In the genomic region with DNA sequence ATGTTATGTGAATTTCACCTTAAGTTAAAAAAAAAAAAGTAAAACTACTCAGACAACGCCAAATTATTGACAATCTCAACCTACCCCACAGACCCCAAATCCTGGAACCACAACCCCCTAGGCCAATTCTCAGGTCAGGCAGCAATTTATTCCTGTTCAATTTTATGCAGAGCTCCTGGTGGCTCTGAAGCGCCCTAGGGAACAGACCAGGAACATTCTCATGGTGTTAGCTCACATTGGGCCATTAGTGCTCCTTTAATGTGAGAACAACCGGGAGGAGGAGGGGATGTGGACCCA, we compare ENCODE assay signal across 7 cellular contexts. TPM values are rescaled to one million over a fixed set of nuclear protein-coding genes. Genes with fewer than 3 reads are reported as not detected.
DNase-seq lines count a peak whose midpoint lies in the region; ATAC-seq and TF ChIP-seq lines count a peak whose summit lies in the region.

No MANE protein-coding gene starts in this region.

- peaks cover 23% of the 10 kb centered on the region for H3K27me3 Mint-ChIP-seq in activated CD4-positive, alpha-beta memory T cell treated with anti-CD3 and anti-CD28 coated beads for 36 hours

- H3K27me3 ChIP-seq in HAP-1 (ENCODE audit: low read depth) (no peaks in the 10 kb centered on the region), iPS DF 6.9 (ENCODE audit: control insufficient read depth, insufficient read depth, low read length) (no peaks in the 10 kb centered on the region), spleen (replicated peaks in 1 of 7) (peaks cover 0 to 11% (median 0%) of the 10 kb centered on the region in 7 donors)

- H3K27ac Mint-ChIP-seq in activated CD4-positive, alpha-beta memory T cell treated with anti-CD3 and anti-CD28 coated beads for 36 hours, result no peak overlapping the region

- H3K9me3 ChIP-seq in HAP-1 (no peaks in the 10 kb centered on the region), iPS DF 6.9 (ENCODE audit: control insufficient read depth, insufficient read depth, low read length) (no peaks in the 10 kb centered on the region), spleen (no peaks in the 10 kb centered on the region)

- in situ Hi-C loops in HAP-1 (cut with MboI; ENCODE audit: low sequenced_read_pairs), result no loop called here

- H3K4me1 ChIP-seq in HAP-1, result peaks cover 19% of the 10 kb centered on the region
- H3K4me1 ChIP-seq in iPS DF 6.9 (ENCODE audit: control insufficient read depth, insufficient read depth, low read length), result 0 out of 2 replicates have a peak, but pooled peaks cover 1% of the 10 kb centered on the region
- H3K4me1 ChIP-seq in spleen, result peaks cover 7 to 52% (median 35%) of the 10 kb centered on the region in 6 donors

- H3K27ac ChIP-seq in iPS DF 6.9 (ENCODE audit: low read length) (no peak overlapping the region), spleen (peak overlapping the region; percentile 61 to 87 (median 78))

- H3K36me3 Mint-ChIP-seq in activated CD4-positive, alpha-beta memory T cell treated with anti-CD3 and anti-CD28 coated beads for 36 hours, result no peaks in the 10 kb centered on the region

- H3K4me3 Mint-ChIP-seq in activated CD4-positive, alpha-beta memory T cell treated with anti-CD3 and anti-CD28 coated beads for 36 hours, result peak overlapping the region; percentile 67

- POLR2A ChIA-PET in activated CD4-positive, alpha-beta memory T cell treated with anti-CD3 and anti-CD28 coated beads for 36 hours (lab: Charles Lee), result interaction anchor here (0.7 to 1.4 kb wide), 2 partner anchors 13 to 109 kb away, joined by 5 to 8 read pairs; no protein-coding TSS in a partner anchor

- H3K36me3 ChIP-seq in HAP-1 (replicated peaks) (0 out of 2 replicates have a peak, but pooled peaks cover 1% of the 10 kb centered on the region), iPS DF 6.9 (ENCODE audit: control insufficient read depth, insufficient read depth, low read length) (no peaks in the 10 kb centered on the region; the same call in 1 of the 2 replicates), spleen (no peaks in the 10 kb centered on the region)

- no peak for ATAC-seq in HG02571 (IDR thresholded peaks at IDR 0.05; ENCODE audit: unreplicated experiment)
- ATAC-seq in GM21717 (IDR thresholded peaks at IDR 0.05; ENCODE audit: unreplicated experiment), result no peak

- intact Hi-C loops in activated CD4-positive, alpha-beta memory T cell treated with anti-CD3 and anti-CD28 coated beads for 36 hours (cut with micrococcal nuclease), result no loop called here
- intact Hi-C loops in spleen (cut with DNase I; ENCODE audit: low total_unique reads), result no loop called here

- no peak for TF ChIP-seq POLR2A in spleen (IDR thresholded peaks at IDR 0.05)

- CTCF ChIA-PET in activated CD4-positive, alpha-beta memory T cell treated with anti-CD3 and anti-CD28 coated beads for 36 hours (lab: Charles Lee), result interaction anchor here (1.3 kb wide), 1 partner anchor 243 kb away, joined by 3 read pairs; no protein-coding TSS in a partner anchor

- WGBS in iPS DF 6.9 (ENCODE audit: insufficient coverage, insufficient read length), result no CpG with 5 or more reads among the region's 3 CpGs
- WGBS in spleen, 5 donors, result 52 to 61% (median 53%) methylated on average over 3 of the region's 3 CpGs

- H3K4me3 ChIP-seq in HAP-1 (peak overlapping the region; percentile 54), iPS DF 6.9 (ENCODE audit: low read length) (peak overlapping the region; percentile 93), spleen (peak overlapping the region; percentile 58 to 91 (median 82))

- H3K9me3 Mint-ChIP-seq in activated CD4-positive, alpha-beta memory T cell treated with anti-CD3 and anti-CD28 coated beads for 36 hours, result no peaks in the 10 kb centered on the region

- H3K4me1 Mint-ChIP-seq in activated CD4-positive, alpha-beta memory T cell treated with anti-CD3 and anti-CD28 coated beads for 36 hours (ENCODE audit: low read depth), result peaks cover 12% of the 10 kb centered on the region

- no peak for DNase-seq in HAP-1 (ENCODE audit: low spot score in 2 of 2)
- no peak for DNase-seq in activated CD4-positive, alpha-beta memory T cell treated with anti-CD3 and anti-CD28 coated beads for 36 hours
- no peak for DNase-seq in iPS DF 6.9 (ENCODE audit: low read depth, low spot score)
- no peak for DNase-seq in spleen
- no peak for DNase-seq in kidney glomerular epithelial cell (lab: John Stamatoyannopoulos, UW)

- no peak for TF ChIP-seq CTCF in spleen (IDR thresholded peaks at IDR 0.05 in 8 of 11, conservative IDR thresholded peaks at IDR 0.05 in 3 of 11)

RNA-seq across cellular contexts. Expression of a gene that starts 0.4 kb away (rescaled TPM):
- 1 to 10 TPM; 4.5 to 5.3 TPM for total RNA-seq in activated CD4-positive, alpha-beta memory T cell treated with anti-CD3 and anti-CD28 coated beads for 36 hours
- 10 to 100 TPM; 24.5 to 57.0 (median 38.3) TPM for total RNA-seq in spleen
- polyA plus RNA-seq in spleen, result 10 to 100 TPM in 1 of 3 donors, 1 to 10 TPM in 2; 6.3 to 16.7 (median 8.9) TPM

Comparison
In these comparisons a context has a peak if more than half of its experiments do, and no peak if none do; other contexts are left out.
1. RNA of a gene that starts 0.4 kb away (total RNA-seq): 24.5 to 57.0 TPM in spleen; 4.5 to 5.3 TPM in activated CD4-positive, alpha-beta memory T cell treated with anti-CD3 and anti-CD28 coated beads for 36 hours; every median in the first group is over 4 times any median in the second.
2. Peak in every context shown above with its lines, with median percentiles within 50 percentile points of each other: H3K4me3 ChIP-seq.